Comparison of ENCODE assay signal across 17 cellular contexts in the genomic region with DNA sequence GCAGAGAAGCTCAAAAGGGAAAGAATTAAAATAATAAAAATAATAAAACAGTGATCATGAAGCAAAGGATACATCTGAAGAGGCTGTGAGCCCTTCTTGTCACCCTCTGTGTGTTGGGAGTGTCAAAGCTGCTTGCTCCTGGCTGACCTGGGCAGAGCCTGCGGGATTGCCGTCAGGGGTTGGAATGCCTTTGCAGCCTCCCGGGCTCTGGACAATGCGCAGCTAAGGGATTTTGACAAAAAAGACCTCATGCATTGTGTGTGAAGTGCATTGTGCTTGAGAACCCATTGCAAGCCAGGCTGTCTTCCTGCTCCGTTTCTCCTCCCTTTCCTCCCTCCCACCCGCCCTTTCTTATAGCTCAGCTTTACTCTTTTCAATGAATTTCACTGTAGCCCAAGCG.
"Had no signal": no experiment of that assay in that cellular context is flagged by ENCODE, and none has a peak within 500 bp of the region (broad histone marks: within the 10 kb centered on the region; RNA-seq: fewer than 3 reads in every experiment).

No MANE protein-coding gene starts in this region.

- H3K36me3 ChIP-seq: esophagus squamous epithelium, gastroesophageal sphincter, left ventricle myocardium inferior, lower lobe of right lung, neutrophil, stomach, thoracic aorta, transverse colon had no signal

- H3K27me3 ChIP-seq: gastroesophageal sphincter, stomach, transverse colon had no signal

- H3K4me3 ChIP-seq: esophagus squamous epithelium, gastroesophageal sphincter, left ventricle myocardium inferior, lower lobe of right lung, stomach, thoracic aorta, transverse colon had no signal

- H3K36me3 Mint-ChIP-seq: mesothelial cell of epicardium, natural killer cell had no signal

- H3K27ac ChIP-seq: esophagus squamous epithelium, gastroesophageal sphincter, left ventricle myocardium inferior, lower lobe of right lung, neutrophil, stomach, thoracic aorta, transverse colon had no signal

- ATAC-seq: gastroesophageal sphincter, lower lobe of right lung, natural killer cell, right cardiac atrium had no signal

- H3K4me1 ChIP-seq: esophagus squamous epithelium, gastroesophageal sphincter, left ventricle myocardium inferior, lower lobe of right lung, stomach, transverse colon had no signal

- H3K4me3 Mint-ChIP-seq: memory B cell, mesothelial cell of epicardium, natural killer cell had no signal

- H3K27ac Mint-ChIP-seq: memory B cell, mesothelial cell of epicardium, natural killer cell had no signal

- DNase-seq: cerebellar nuclear complex; effector memory CD4-positive, alpha-beta T cell; esophagus squamous epithelium; foreskin fibroblast; left ventricle myocardium inferior; lower lobe of right lung; natural killer cell; right cardiac atrium; stimulated activated CD4-positive, alpha-beta T cell treated with anti-CD3 and anti-CD28 coated beads, Interleukin-12 subunit alpha, Interleukin-12 subunit beta, amount 100 ng/mL, for 4 hours; stimulated activated naive CD4-positive, alpha-beta T cell had no signal

- H3K9me3 ChIP-seq: esophagus squamous epithelium, left ventricle myocardium inferior, lower lobe of right lung, neutrophil, stomach, thoracic aorta, transverse colon had no signal

- H3K4me1 Mint-ChIP-seq: mesothelial cell of epicardium, natural killer cell had no signal
